Comparison of ENCODE assay signal across 20 cellular contexts in genomic region chr1:113761937-113762336, GRCh38. TPM values are rescaled to one million over a fixed set of nuclear protein-coding genes. Genes with fewer than 3 reads are reported as not detected.
A peak's percentile ranks its signal among the peaks of the same experiment; 100 is the strongest.
DNase-seq lines count a peak whose midpoint lies in the region; ATAC-seq and TF ChIP-seq lines count a peak whose summit lies in the region.
"Had no signal": no experiment of that assay in that cellular context is flagged by ENCODE, and none has a peak within 500 bp of the region (broad histone marks: within the 10 kb centered on the region; RNA-seq: fewer than 3 reads in every experiment).

No MANE protein-coding gene starts in this region.

- DNase-seq in CD4-positive, alpha-beta memory T cell: no peak
- DNase-seq in HAP-1 (ENCODE audit: low spot score in 2 of 2) (peak; percentile 16 to 76), T-cell (no peak), immature natural killer cell (no peak), SK-N-DZ (ENCODE audit: low spot score) (no peak), PC-3 (no peak)
- DNase-seq: DMS53, GF-D8, KBM-7, NCI-H1092 treated with DMSO at 0.1 percent for 48 hours, NCI-H1436 treated with DMSO at 0.1 percent for 48 hours, NCI-H1930, NCI-H226, NCI-H510A treated with DMSO at 0.1 percent for 48 hours, NCI-H82, Peyer's patch, SJCRH30 had no signal

- H3F3A ChIP-seq in PC-3 (ENCODE audit: low read length, unreplicated experiment): no peaks in the 10 kb centered on the region

- H2AFZ ChIP-seq in PC-3 (ENCODE audit: low read length): no peak overlapping the region

- ATAC-seq in T-cell (replicated peaks in 1 of 4): no peak
- no peak for ATAC-seq in GM21360 (IDR thresholded peaks at IDR 0.05; ENCODE audit: unreplicated experiment)
- no peak for ATAC-seq in PC-3
- no peak for ATAC-seq in GM19463 (IDR thresholded peaks at IDR 0.05; ENCODE audit: unreplicated experiment)
- ATAC-seq: HepG2 had no signal

- H3K4me1 Mint-ChIP-seq in CD4-positive, alpha-beta memory T cell: peaks cover 15 to 26% (median 19%) of the 10 kb centered on the region in 4 donors
- peaks cover 12 to 26% (median 19%) of the 10 kb centered on the region in 3 donors for H3K4me1 Mint-ChIP-seq in T-cell
- H3K4me1 Mint-ChIP-seq in immature natural killer cell: peaks cover 24 to 28% of the 10 kb centered on the region in 2 donors

- peak overlapping the region in 5 of 7 donors; percentile 5 to 94 (median 65) for H3K27ac Mint-ChIP-seq in CD4-positive, alpha-beta memory T cell
- peak overlapping the region; percentile 19 to 53 for H3K27ac Mint-ChIP-seq in T-cell
- H3K27ac Mint-ChIP-seq in immature natural killer cell: peak overlapping the region in 4 of 6 donors; percentile 8 to 51 (median 39)

- H3K36me3 ChIP-seq in CD4-positive, alpha-beta memory T cell (ENCODE audit: insufficient read depth, low read length): peaks cover 17% of the 10 kb centered on the region
- H3K36me3 ChIP-seq in HAP-1 (replicated peaks): peaks cover 8% of the 10 kb centered on the region
- H3K36me3 ChIP-seq in PC-3 (ENCODE audit: low read depth, low read length): peaks cover 8% of the 10 kb centered on the region

- no peak overlapping the region for H3K9ac ChIP-seq in PC-3 (ENCODE audit: low read length)

- no peak overlapping the region for H3K4me2 ChIP-seq in PC-3 (ENCODE audit: low read length)

- peaks cover 18% of the 10 kb centered on the region for H3K79me2 ChIP-seq in PC-3 (ENCODE audit: low read length)

- no peak overlapping the region for H3K4me3 ChIP-seq in CD4-positive, alpha-beta memory T cell (ENCODE audit: low read length in 2 of 2)
- H3K4me3 ChIP-seq in HAP-1 (no peak overlapping the region), PC-3 (ENCODE audit: low read length) (no peak overlapping the region)
- H3K4me3 ChIP-seq: Peyer's patch, SJCRH30 had no signal

- H3K27ac ChIP-seq in CD4-positive, alpha-beta memory T cell (ENCODE audit: low read depth, low read length): no peak overlapping the region
- H3K27ac ChIP-seq in PC-3 (ENCODE audit: low read length): no peak overlapping the region
- H3K27ac ChIP-seq: Peyer's patch, SJCRH30 had no signal

- H3K27me3 Mint-ChIP-seq in CD4-positive, alpha-beta memory T cell: no peaks in the 10 kb centered on the region
- H3K27me3 Mint-ChIP-seq in T-cell (no peaks in the 10 kb centered on the region), immature natural killer cell (ENCODE audit: low read depth in 3 of 3) (peaks cover 6 to 15% (median 9%) of the 10 kb centered on the region in 3 donors)

- intact Hi-C loops in CD4-positive, alpha-beta memory T cell (cut with micrococcal nuclease): no loop called here
- intact Hi-C loops in PC-3 (cut with micrococcal nuclease): no loop called here

- H3K9me3 ChIP-seq in CD4-positive, alpha-beta memory T cell (ENCODE audit: control insufficient read depth in 1 of 2, low read length in 2 of 2): no peaks in the 10 kb centered on the region
- no peaks in the 10 kb centered on the region for H3K9me3 ChIP-seq in HAP-1
- H3K9me3 ChIP-seq in PC-3 (ENCODE audit: low read length): no peaks in the 10 kb centered on the region
- H3K9me3 ChIP-seq: Peyer's patch, SJCRH30 had no signal

- no peaks in the 10 kb centered on the region for H4K20me1 ChIP-seq in PC-3 (ENCODE audit: low read length)

- peaks cover 16% of the 10 kb centered on the region for H3K4me1 ChIP-seq in CD4-positive, alpha-beta memory T cell (ENCODE audit: insufficient read depth, low read length)
- H3K4me1 ChIP-seq in HAP-1 (peaks cover 31% of the 10 kb centered on the region), PC-3 (ENCODE audit: insufficient read depth, low read length) (peaks cover 5% of the 10 kb centered on the region; the same call in 1 of the 2 replicates)
- H3K4me1 ChIP-seq: SJCRH30 had no signal

- TF ChIP-seq CTCF in PC-3 (conservative IDR thresholded peaks at IDR 0.05; ENCODE audit: low read depth, low read length): no peak

- H3K4me3 Mint-ChIP-seq in CD4-positive, alpha-beta memory T cell: no peak overlapping the region
- H3K4me3 Mint-ChIP-seq in T-cell (no peak overlapping the region), immature natural killer cell (peak overlapping the region in 1 of 5 donors; percentile 29)

- BruUV-seq in PC-3 (replicated peaks; lab: Mats Ljungman, UMichigan): no TSS peak

- no peaks in the 10 kb centered on the region for H3K9me3 Mint-ChIP-seq in CD4-positive, alpha-beta memory T cell
- no peaks in the 10 kb centered on the region for H3K9me3 Mint-ChIP-seq in T-cell
- H3K9me3 Mint-ChIP-seq in immature natural killer cell: no peaks in the 10 kb centered on the region

- H3K9me2 ChIP-seq in PC-3 (replicated peaks; ENCODE audit: low read length): no peaks in the 10 kb centered on the region

- CTCF ChIA-PET in CD4-positive, alpha-beta memory T cell (lab: Charles Lee; ENCODE audit: partially characterized antibody): no interaction called here
- CTCF ChIA-PET in T-cell (lab: Charles Lee) (interaction anchor here in 1 of 2 donors (0.6 to 1.0 kb wide), 2 partner anchors 50 to 55 kb away, joined by 3 read pairs; partner anchors contain the start of gene RSBN1), PC-3 (lab: Charles Lee) (no interaction called here)

- H3K27me3 ChIP-seq in CD4-positive, alpha-beta memory T cell (ENCODE audit: insufficient read depth, low read length): no peaks in the 10 kb centered on the region
- no peaks in the 10 kb centered on the region for H3K27me3 ChIP-seq in HAP-1 (ENCODE audit: low read depth)
- H3K27me3 ChIP-seq in PC-3 (ENCODE audit: low read length): no peaks in the 10 kb centered on the region
- H3K27me3 ChIP-seq: Peyer's patch, SJCRH30 had no signal

- H3K36me3 Mint-ChIP-seq in CD4-positive, alpha-beta memory T cell: peaks cover 30 to 40% of the 10 kb centered on the region in 2 donors
- H3K36me3 Mint-ChIP-seq in T-cell (peaks cover 25% of the 10 kb centered on the region), immature natural killer cell (peaks cover 6 to 15% (median 13%) of the 10 kb centered on the region in 3 donors)

- POLR2A ChIA-PET in CD4-positive, alpha-beta memory T cell (lab: Charles Lee; ENCODE audit: partially characterized antibody): interaction anchor here (0.6 to 2.0 kb wide), 4 partner anchors 22 to 1268 kb away, joined by 3 to 14 read pairs (median 3); partner anchors contain the start of genes HIPK1 and RSBN1
- POLR2A ChIA-PET in T-cell (lab: Charles Lee): no interaction called here
- POLR2A ChIA-PET in PC-3 (lab: Charles Lee; ENCODE audit: unreplicated experiment): no interaction called here

- in situ Hi-C loops in HAP-1 (cut with MboI; ENCODE audit: low sequenced_read_pairs): no loop called here

RNA-seq across cellular contexts. Expression of gene PHTF1, which starts 2.7 kb away (rescaled TPM):
- total RNA-seq in CD4-positive, alpha-beta memory T cell: 1 to 10 TPM; 8.7 to 9.8 TPM
- polyA plus RNA-seq in CD4-positive, alpha-beta memory T cell: 1 to 10 TPM; 7.2 to 9.5 TPM
- total RNA-seq in T-cell (10 to 100 TPM in 2 of 5 donors, 1 to 10 TPM in 3; 5.9 to 10.5 (median 9.2) TPM), PC-3 (2014; rRNA removed) (23.4 and 27.3 TPM in 2 replicates)
- polyA plus RNA-seq in immature natural killer cell: 10 to 100 TPM; 18.5 to 37.6 (median 28.1) TPM
- 21.2 and 29.9 TPM in 2 replicates for polyA plus RNA-seq in SK-N-DZ (2014; cell fraction: cytosol; rRNA removed)
- polyA plus RNA-seq in SK-N-DZ (2014; cell fraction: nucleus; rRNA removed): 30.1 and 55.6 TPM in 2 replicates

RNA-seq across cellular contexts. Expression of gene RSBN1, which starts 50.3 kb away (rescaled TPM):
- 10 to 100 TPM; 58.7 to 60.2 TPM for total RNA-seq in CD4-positive, alpha-beta memory T cell
- polyA plus RNA-seq in CD4-positive, alpha-beta memory T cell: 10 to 100 TPM; 41.1 to 52.0 TPM
- total RNA-seq in T-cell: 10 to 100 TPM; 43.9 to 49.9 (median 45.1) TPM
- 10 to 100 TPM; 26.4 to 30.6 (median 30.2) TPM for polyA plus RNA-seq in immature natural killer cell
- polyA plus RNA-seq in SK-N-DZ (2014; cell fraction: cytosol; rRNA removed): 8.4 and 8.9 TPM in 2 replicates
- 8.4 and 10.6 TPM in 2 replicates for polyA plus RNA-seq in SK-N-DZ (2014; cell fraction: nucleus; rRNA removed)
- total RNA-seq in PC-3 (2014; rRNA removed): 8.4 and 11.7 TPM in 2 replicates

Comparison
In these comparisons a context has a peak if more than half of its experiments do, and no peak if none do; other contexts are left out.
1. DNase-seq: peak in HAP-1 (2 of 2); none in CD4-positive, alpha-beta memory T cell (0 of 5), T-cell (0 of 34), immature natural killer cell (0 of 3), SK-N-DZ (single experiment) and PC-3 (single experiment).
2. Peak in every context shown above with its lines, with median percentiles within 50 percentile points of each other: H3K27ac Mint-ChIP-seq.